Comparison of ENCODE assay signal across 10 cellular contexts in genomic region chr1:196623079-196623478, GRCh38. TPM values are rescaled to one million over a fixed set of nuclear protein-coding genes. Genes with fewer than 3 reads are reported as not detected.
"Had no signal": no experiment of that assay in that cellular context is flagged by ENCODE, and none has a peak within 500 bp of the region (broad histone marks: within the 10 kb centered on the region; RNA-seq: fewer than 3 reads in every experiment).

No MANE protein-coding gene starts in this region.

- H3K27ac ChIP-seq: GM23248 had no signal

- DNase-seq: GM23248, GOT3, H7, Kasumi-1, KG1 had no signal

- H3K9ac ChIP-seq: GM23248 had no signal

- ATAC-seq: HCT116, HepG2 had no signal

- H3K4me1 ChIP-seq: HAP-1 had no signal

- FAIRE-seq: HepG2 had no signal

- H3K36me3 ChIP-seq: HAP-1 had no signal

- H3K4me3 ChIP-seq: GM23248, HAP-1 had no signal

- H2AFZ ChIP-seq: GM23248 had no signal

- H3K9me3 ChIP-seq: HAP-1 had no signal

RNA-seq across cellular contexts. Expression of gene KCNT2, which starts 14.8 kb away (rescaled TPM):
- total RNA-seq: HepG2, HT1080 had no signal
- polyA plus RNA-seq: HepG2, IgD-negative memory B cell had no signal

RNA-seq across cellular contexts. Expression of gene CFH, which starts 28.8 kb away (rescaled TPM):
- total RNA-seq: H7, HepG2 had no signal
- polyA plus RNA-seq: HepG2, IgD-negative memory B cell had no signal
